Comparison of ENCODE assay signal across 1 cellular context in genomic region chr1:7688659-7689058, GRCh38.
TF ChIP-seq lines count a peak whose summit lies in the region.

No MANE protein-coding gene starts in this region.

TF ChIP-seq in HepG2, 621 proteins besides CTCF, POLR2A, EP300 and RAD21 (continued from another document and continues in another):
- TF ChIP-seq, protein P1, sequence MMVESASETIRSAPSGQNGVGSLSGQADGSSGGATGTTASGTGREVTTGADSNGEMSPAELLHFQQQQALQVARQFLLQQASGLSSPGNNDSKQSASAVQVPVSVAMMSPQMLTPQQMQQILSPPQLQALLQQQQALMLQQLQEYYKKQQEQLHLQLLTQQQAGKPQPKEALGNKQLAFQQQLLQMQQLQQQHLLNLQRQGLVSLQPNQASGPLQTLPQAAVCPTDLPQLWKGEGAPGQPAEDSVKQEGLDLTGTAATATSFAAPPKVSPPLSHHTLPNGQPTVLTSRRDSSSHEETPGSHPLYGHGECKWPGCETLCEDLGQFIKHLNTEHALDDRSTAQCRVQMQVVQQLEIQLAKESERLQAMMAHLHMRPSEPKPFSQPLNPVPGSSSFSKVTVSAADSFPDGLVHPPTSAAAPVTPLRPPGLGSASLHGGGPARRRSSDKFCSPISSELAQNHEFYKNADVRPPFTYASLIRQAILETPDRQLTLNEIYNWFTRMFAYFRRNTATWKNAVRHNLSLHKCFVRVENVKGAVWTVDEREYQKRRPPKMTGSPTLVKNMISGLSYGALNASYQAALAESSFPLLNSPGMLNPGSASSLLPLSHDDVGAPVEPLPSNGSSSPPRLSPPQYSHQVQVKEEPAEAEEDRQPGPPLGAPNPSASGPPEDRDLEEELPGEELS (CRISPR knock-in tag; IDR thresholded peaks at IDR 0.05): peak; percentile 63; the same call in 1 of the 2 replicates
- TF ChIP-seq SAP130 (CRISPR knock-in tag; IDR thresholded peaks at IDR 0.05; ENCODE audit: low read depth): peak; percentile 71
- TF ChIP-seq ZHX2 (IDR thresholded peaks at IDR 0.05; ENCODE audit: low read depth): no peak
- no peak for TF ChIP-seq ZHX2 (CRISPR knock-in tag; IDR thresholded peaks at IDR 0.05; ENCODE audit: borderline replicate concordance)
- no peak for TF ChIP-seq CREB1 (IDR thresholded peaks at IDR 0.05)
- TF ChIP-seq CREB1 (CRISPR knock-in tag; IDR thresholded peaks at IDR 0.05): peak; percentile 54
- TF ChIP-seq ZNF615 (CRISPR knock-in tag; IDR thresholded peaks at IDR 0.05; ENCODE audit: borderline replicate concordance): no peak
- TF ChIP-seq, protein P2, sequence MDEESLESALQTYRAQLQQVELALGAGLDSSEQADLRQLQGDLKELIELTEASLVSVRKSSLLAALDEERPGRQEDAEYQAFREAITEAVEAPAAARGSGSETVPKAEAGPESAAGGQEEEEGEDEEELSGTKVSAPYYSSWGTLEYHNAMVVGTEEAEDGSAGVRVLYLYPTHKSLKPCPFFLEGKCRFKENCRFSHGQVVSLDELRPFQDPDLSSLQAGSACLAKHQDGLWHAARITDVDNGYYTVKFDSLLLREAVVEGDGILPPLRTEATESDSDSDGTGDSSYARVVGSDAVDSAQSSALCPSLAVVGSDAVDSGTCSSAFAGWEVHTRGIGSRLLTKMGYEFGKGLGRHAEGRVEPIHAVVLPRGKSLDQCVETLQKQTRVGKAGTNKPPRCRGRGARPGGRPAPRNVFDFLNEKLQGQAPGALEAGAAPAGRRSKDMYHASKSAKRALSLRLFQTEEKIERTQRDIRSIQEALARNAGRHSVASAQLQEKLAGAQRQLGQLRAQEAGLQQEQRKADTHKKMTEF (CRISPR knock-in tag; IDR thresholded peaks at IDR 0.05): peak; percentile 56; the same call in 1 of the 2 replicates
- TF ChIP-seq, protein P3, sequence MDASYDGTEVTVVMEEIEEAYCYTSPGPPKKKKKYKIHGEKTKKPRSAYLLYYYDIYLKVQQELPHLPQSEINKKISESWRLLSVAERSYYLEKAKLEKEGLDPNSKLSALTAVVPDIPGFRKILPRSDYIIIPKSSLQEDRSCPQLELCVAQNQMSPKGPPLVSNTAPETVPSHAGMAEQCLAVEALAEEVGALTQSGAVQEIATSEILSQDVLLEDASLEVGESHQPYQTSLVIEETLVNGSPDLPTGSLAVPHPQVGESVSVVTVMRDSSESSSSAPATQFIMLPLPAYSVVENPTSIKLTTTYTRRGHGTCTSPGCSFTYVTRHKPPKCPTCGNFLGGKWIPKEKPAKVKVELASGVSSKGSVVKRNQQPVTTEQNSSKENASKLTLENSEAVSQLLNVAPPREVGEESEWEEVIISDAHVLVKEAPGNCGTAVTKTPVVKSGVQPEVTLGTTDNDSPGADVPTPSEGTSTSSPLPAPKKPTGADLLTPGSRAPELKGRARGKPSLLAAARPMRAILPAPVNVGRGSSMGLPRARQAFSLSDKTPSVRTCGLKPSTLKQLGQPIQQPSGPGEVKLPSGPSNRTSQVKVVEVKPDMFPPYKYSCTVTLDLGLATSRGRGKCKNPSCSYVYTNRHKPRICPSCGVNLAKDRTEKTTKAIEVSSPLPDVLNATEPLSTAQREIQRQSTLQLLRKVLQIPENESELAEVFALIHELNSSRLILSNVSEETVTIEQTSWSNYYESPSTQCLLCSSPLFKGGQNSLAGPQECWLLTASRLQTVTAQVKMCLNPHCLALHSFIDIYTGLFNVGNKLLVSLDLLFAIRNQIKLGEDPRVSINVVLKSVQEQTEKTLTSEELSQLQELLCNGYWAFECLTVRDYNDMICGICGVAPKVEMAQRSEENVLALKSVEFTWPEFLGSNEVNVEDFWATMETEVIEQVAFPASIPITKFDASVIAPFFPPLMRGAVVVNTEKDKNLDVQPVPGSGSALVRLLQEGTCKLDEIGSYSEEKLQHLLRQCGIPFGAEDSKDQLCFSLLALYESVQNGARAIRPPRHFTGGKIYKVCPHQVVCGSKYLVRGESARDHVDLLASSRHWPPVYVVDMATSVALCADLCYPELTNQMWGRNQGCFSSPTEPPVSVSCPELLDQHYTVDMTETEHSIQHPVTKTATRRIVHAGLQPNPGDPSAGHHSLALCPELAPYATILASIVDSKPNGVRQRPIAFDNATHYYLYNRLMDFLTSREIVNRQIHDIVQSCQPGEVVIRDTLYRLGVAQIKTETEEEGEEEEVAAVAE (CRISPR knock-in tag; IDR thresholded peaks at IDR 0.05; ENCODE audit: borderline replicate concordance): peak; percentile 84; the same call in 1 of the 2 replicates
- no peak for TF ChIP-seq ZSCAN31 (CRISPR knock-in tag; IDR thresholded peaks at IDR 0.05; ENCODE audit: low read depth)
- TF ChIP-seq ZNF672 (CRISPR knock-in tag; IDR thresholded peaks at IDR 0.05): no peak
- TF ChIP-seq ESRRA (CRISPR knock-in tag; IDR thresholded peaks at IDR 0.05; ENCODE audit: low read depth): peak; percentile 91
- no peak for TF ChIP-seq ZNF20 (CRISPR knock-in tag; IDR thresholded peaks at IDR 0.05)
- TF ChIP-seq SNAPC2 (CRISPR knock-in tag; IDR thresholded peaks at IDR 0.05): no peak
- TF ChIP-seq, protein P4, sequence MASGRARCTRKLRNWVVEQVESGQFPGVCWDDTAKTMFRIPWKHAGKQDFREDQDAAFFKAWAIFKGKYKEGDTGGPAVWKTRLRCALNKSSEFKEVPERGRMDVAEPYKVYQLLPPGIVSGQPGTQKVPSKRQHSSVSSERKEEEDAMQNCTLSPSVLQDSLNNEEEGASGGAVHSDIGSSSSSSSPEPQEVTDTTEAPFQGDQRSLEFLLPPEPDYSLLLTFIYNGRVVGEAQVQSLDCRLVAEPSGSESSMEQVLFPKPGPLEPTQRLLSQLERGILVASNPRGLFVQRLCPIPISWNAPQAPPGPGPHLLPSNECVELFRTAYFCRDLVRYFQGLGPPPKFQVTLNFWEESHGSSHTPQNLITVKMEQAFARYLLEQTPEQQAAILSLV (CRISPR knock-in tag; IDR thresholded peaks at IDR 0.05; ENCODE audit: borderline replicate concordance): 0 out of 2 replicates have a peak, but pooled peaks have one; percentile 5
- 0 out of 2 replicates have a peak, but pooled peaks have one; percentile 9 for TF ChIP-seq PHF20 (CRISPR knock-in tag; IDR thresholded peaks at IDR 0.05)
- TF ChIP-seq SALL1 (CRISPR knock-in tag; IDR thresholded peaks at IDR 0.05): peak; percentile 71
- TF ChIP-seq RFX3 (CRISPR knock-in tag; IDR thresholded peaks at IDR 0.05): no peak
- TF ChIP-seq ZSCAN12 (CRISPR knock-in tag; IDR thresholded peaks at IDR 0.05): no peak
- TF ChIP-seq NFE2L2 (IDR thresholded peaks at IDR 0.05; ENCODE audit: low read length): no peak
- TF ChIP-seq SYNCRIP (IDR thresholded peaks at IDR 0.05; ENCODE audit: insufficient read depth, low read depth, low read length): no peak
- no peak for TF ChIP-seq ZNF496 (CRISPR knock-in tag; IDR thresholded peaks at IDR 0.05; ENCODE audit: insufficient replicate concordance)
- no peak for TF ChIP-seq KDM2A (CRISPR knock-in tag; IDR thresholded peaks at IDR 0.05; ENCODE audit: borderline replicate concordance, low read depth)
- no peak for TF ChIP-seq ZNF33B (CRISPR knock-in tag; IDR thresholded peaks at IDR 0.05)
- TF ChIP-seq TEAD2 (CRISPR knock-in tag; IDR thresholded peaks at IDR 0.05): no peak
- TF ChIP-seq ZFP90 (CRISPR knock-in tag; IDR thresholded peaks at IDR 0.05; ENCODE audit: borderline replicate concordance): no peak
- TF ChIP-seq SIN3B (IDR thresholded peaks at IDR 0.05; ENCODE audit: low read length): no peak
- TF ChIP-seq, protein P5, sequence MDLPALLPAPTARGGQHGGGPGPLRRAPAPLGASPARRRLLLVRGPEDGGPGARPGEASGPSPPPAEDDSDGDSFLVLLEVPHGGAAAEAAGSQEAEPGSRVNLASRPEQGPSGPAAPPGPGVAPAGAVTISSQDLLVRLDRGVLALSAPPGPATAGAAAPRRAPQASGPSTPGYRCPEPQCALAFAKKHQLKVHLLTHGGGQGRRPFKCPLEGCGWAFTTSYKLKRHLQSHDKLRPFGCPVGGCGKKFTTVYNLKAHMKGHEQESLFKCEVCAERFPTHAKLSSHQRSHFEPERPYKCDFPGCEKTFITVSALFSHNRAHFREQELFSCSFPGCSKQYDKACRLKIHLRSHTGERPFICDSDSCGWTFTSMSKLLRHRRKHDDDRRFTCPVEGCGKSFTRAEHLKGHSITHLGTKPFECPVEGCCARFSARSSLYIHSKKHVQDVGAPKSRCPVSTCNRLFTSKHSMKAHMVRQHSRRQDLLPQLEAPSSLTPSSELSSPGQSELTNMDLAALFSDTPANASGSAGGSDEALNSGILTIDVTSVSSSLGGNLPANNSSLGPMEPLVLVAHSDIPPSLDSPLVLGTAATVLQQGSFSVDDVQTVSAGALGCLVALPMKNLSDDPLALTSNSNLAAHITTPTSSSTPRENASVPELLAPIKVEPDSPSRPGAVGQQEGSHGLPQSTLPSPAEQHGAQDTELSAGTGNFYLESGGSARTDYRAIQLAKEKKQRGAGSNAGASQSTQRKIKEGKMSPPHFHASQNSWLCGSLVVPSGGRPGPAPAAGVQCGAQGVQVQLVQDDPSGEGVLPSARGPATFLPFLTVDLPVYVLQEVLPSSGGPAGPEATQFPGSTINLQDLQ (CRISPR knock-in tag; IDR thresholded peaks at IDR 0.05): no peak
- TF ChIP-seq, protein P6, sequence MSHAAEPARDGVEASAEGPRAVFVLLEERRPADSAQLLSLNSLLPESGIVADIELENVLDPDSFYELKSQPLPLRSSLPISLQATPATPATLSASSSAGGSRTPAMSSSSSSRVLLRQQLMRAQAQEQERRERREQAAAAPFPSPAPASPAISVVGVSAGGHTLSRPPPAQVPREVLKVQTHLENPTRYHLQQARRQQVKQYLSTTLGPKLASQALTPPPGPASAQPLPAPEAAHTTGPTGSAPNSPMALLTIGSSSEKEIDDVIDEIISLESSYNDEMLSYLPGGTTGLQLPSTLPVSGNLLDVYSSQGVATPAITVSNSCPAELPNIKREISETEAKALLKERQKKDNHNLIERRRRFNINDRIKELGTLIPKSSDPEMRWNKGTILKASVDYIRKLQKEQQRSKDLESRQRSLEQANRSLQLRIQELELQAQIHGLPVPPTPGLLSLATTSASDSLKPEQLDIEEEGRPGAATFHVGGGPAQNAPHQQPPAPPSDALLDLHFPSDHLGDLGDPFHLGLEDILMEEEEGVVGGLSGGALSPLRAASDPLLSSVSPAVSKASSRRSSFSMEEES (CRISPR knock-in tag; IDR thresholded peaks at IDR 0.05): 0 out of 2 replicates have a peak, but pooled peaks have one; percentile 30
- TF ChIP-seq HNRNPH1 (optimal IDR thresholded peaks at IDR 0.05; ENCODE audit: low read depth, low read length): no peak
- TF ChIP-seq ZSCAN30 (CRISPR knock-in tag; IDR thresholded peaks at IDR 0.05): no peak
- TF ChIP-seq NR2F1 (CRISPR knock-in tag; IDR thresholded peaks at IDR 0.05): peak in 1 of 2 experiments; percentile 26; a peak in 1 of 4 replicates
- no peak for TF ChIP-seq SOX6 (IDR thresholded peaks at IDR 0.05)
- peak; percentile 97 for TF ChIP-seq SOX6 (CRISPR knock-in tag; IDR thresholded peaks at IDR 0.05)
- no peak for TF ChIP-seq RBAK (CRISPR knock-in tag; IDR thresholded peaks at IDR 0.05)
- TF ChIP-seq ZC3H4 (CRISPR knock-in tag; IDR thresholded peaks at IDR 0.05; ENCODE audit: borderline replicate concordance): no peak
- TF ChIP-seq ZFP37 (CRISPR knock-in tag; IDR thresholded peaks at IDR 0.05; ENCODE audit: borderline replicate concordance): no peak
- no peak for TF ChIP-seq TBP (CRISPR knock-in tag; IDR thresholded peaks at IDR 0.05)
- TF ChIP-seq ZNF816 (CRISPR knock-in tag; IDR thresholded peaks at IDR 0.05; ENCODE audit: borderline replicate concordance): no peak
